ENCODE assay signal across 36 cellular contexts in genomic region chr10:4978870-4979269, GRCh38.
"Had no signal": no experiment of that assay in that cellular context is flagged by ENCODE, and none has a peak within 500 bp of the region (broad histone marks: within the 10 kb centered on the region; RNA-seq: fewer than 3 reads in every experiment).

No MANE protein-coding gene starts in this region.

- H3K4me3 ChIP-seq: MG63 had no signal

- H3K9me3 ChIP-seq: MG63 had no signal

- DNase-seq: Karpas-422, Kasumi-1, MG63, MM.1S, MV-4-11, NCI-H1048, NCI-H1092, NCI-H1092 treated with DMSO at 0.1 percent for 48 hours, NCI-H1105, NCI-H1105 treated with DMSO at 0.1 percent for 48 hours, NCI-H1417, NCI-H1417 treated with DMSO at 0.1 percent for 48 hours, NCI-H1436, NCI-H1436 treated with DMSO at 0.1 percent for 48 hours, NCI-H146, NCI-H1694, NCI-H1694 treated with DMSO at 0.1 percent for 48 hours, NCI-H187, NCI-H187 treated with DMSO at 0.1 percent for 48 hours, NCI-H1930, NCI-H2029, NCI-H2029 treated with DMSO at 0.1 percent for 48 hours, NCI-H2081, NCI-H2081 treated with DMSO at 0.1 percent for 48 hours, NCI-H2107, NCI-H2171, NCI-H2171 treated with DMSO at 0.1 percent for 48 hours, NCI-H2227 treated with DMSO at 0.1 percent for 48 hours, NCI-H226, NCI-H345, NCI-H446, NCI-H446 treated with DMSO at 0.1 percent for 48 hours, NCI-H510A, NCI-H510A treated with DMSO at 0.1 percent for 48 hours, NCI-H524, NCI-H524 treated with DMSO at 0.1 percent for 48 hours had no signal

- H3K36me3 ChIP-seq: MG63 had no signal

- H3K27me3 ChIP-seq: MG63 had no signal
